8 cellular contexts compared by ENCODE assay signal in the genomic region with DNA sequence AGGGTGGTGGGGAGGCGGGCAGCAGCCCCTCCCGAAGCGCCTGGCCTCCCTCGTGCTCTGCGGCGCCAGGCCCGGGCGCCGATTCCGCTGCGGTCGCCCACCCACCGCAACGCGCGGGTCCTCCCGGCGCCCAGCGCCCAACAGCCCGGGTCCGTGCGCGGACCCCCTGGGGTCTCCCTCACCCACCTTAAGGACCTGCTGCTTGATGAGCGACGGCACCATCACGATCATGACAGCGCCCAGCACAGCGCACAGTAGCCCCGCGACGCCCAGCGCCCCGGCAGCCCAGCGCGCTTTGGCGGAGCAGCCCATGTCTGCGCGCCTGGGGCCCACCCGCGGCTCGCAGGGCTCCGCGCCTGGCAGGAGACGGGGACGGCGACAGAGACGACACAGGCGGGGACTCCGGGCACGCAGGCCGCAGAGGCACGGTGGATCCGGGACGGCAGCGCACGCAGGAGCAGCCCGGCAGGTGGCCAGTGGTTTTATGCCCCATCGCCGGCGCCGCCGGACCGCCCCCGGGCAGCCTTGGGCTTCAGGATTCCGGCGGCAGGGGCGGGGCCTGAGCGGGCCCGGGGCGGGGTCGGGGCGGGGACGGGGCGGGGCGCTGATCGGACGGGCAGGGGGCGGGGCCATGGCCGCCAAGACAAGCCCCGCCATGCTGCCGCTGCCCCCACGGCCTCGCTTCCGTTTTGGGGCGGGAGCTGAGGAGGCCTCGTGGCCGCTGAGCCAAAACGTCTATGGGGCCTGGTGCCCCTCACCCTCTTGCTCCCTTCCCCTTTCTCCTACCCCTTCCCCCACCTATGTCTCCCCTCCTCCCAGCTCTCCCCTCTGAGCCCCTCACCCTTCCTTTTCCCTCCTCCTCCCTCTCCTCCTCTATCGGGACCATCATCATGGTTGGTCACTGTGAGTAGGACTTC. TPM values are rescaled to one million over a fixed set of nuclear protein-coding genes. Genes with fewer than 3 reads are reported as not detected.
DNase-seq lines count a peak whose midpoint lies in the region; ATAC-seq lines count a peak whose summit lies in the region.

A gene with protein sequence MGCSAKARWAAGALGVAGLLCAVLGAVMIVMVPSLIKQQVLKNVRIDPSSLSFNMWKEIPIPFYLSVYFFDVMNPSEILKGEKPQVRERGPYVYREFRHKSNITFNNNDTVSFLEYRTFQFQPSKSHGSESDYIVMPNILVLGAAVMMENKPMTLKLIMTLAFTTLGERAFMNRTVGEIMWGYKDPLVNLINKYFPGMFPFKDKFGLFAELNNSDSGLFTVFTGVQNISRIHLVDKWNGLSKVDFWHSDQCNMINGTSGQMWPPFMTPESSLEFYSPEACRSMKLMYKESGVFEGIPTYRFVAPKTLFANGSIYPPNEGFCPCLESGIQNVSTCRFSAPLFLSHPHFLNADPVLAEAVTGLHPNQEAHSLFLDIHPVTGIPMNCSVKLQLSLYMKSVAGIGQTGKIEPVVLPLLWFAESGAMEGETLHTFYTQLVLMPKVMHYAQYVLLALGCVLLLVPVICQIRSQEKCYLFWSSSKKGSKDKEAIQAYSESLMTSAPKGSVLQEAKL (minus strand): TSS at position 456 of the 917 bp plus-strand sequence. CDS start 144 bp downstream, at position 312.

- H3K27ac Mint-ChIP-seq in activated CD4-positive, alpha-beta T cell treated with anti-CD3 and anti-CD28 coated beads for 36 hours: peak within 1 kb of the TSS; percentile 89

- H3K9me3 Mint-ChIP-seq in activated CD4-positive, alpha-beta T cell treated with anti-CD3 and anti-CD28 coated beads for 36 hours (ENCODE audit: low read depth): no peaks in the 10 kb centered on the region

- peaks cover 3% of the 10 kb centered on the region for H3K27me3 Mint-ChIP-seq in activated CD4-positive, alpha-beta T cell treated with anti-CD3 and anti-CD28 coated beads for 36 hours

- peak; percentile 81 for ATAC-seq in GM18909 (IDR thresholded peaks at IDR 0.05; ENCODE audit: poor library complexity, unreplicated experiment)
- ATAC-seq in HG03139 (IDR thresholded peaks at IDR 0.05; ENCODE audit: unreplicated experiment): peak; percentile 64
- peak; percentile 91 for ATAC-seq in activated CD4-positive, alpha-beta T cell treated with anti-CD3 and anti-CD28 coated beads for 36 hours
- ATAC-seq in left colon: peak; percentile 89

- H3K27ac ChIP-seq in cingulate gyrus (ENCODE audit: low read depth, low read length): peak within 1 kb of the TSS; percentile 87

- H3K36me3 Mint-ChIP-seq in activated CD4-positive, alpha-beta T cell treated with anti-CD3 and anti-CD28 coated beads for 36 hours (ENCODE audit: low read depth): no peaks in the 10 kb centered on the region

- H3K4me1 Mint-ChIP-seq in activated CD4-positive, alpha-beta T cell treated with anti-CD3 and anti-CD28 coated beads for 36 hours: peaks cover 21% of the 10 kb centered on the region

- peak within 1 kb of the TSS; percentile 76 for H3K4me3 Mint-ChIP-seq in activated CD4-positive, alpha-beta T cell treated with anti-CD3 and anti-CD28 coated beads for 36 hours

- intact Hi-C loops in activated CD4-positive, alpha-beta T cell treated with anti-CD3 and anti-CD28 coated beads for 36 hours (cut with DNase I, micrococcal nuclease): loop anchor here (1.0 to 5.0 kb wide), 9 partner anchors 35 to 296 kb away; a partner anchor contains a TSS
- intact Hi-C loops in left colon (cut with DNase I, micrococcal nuclease): no loop called here

- DNase-seq in AG08396 (ENCODE audit: low spot score) (peak; percentile 99), NCI-H446 (lab: John Stamatoyannopoulos, UW) (peak; percentile 50 to 86), left colon (peak; percentile 78 to 91)
- DNase-seq in activated CD4-positive, alpha-beta T cell treated with anti-CD3 and anti-CD28 coated beads for 36 hours: peak; percentile 91
- peak; percentile 78 for DNase-seq in stimulated activated CD4-positive, alpha-beta T cell treated with anti-CD3 and anti-CD28 coated beads, Interleukin-1b, Interleukin-23, amount 100 ng/mL, for 48 hours

- POLR2A ChIA-PET in activated CD4-positive, alpha-beta T cell treated with anti-CD3 and anti-CD28 coated beads for 36 hours (lab: Charles Lee): no interaction called here

- CTCF ChIA-PET in activated CD4-positive, alpha-beta T cell treated with anti-CD3 and anti-CD28 coated beads for 36 hours (lab: Charles Lee): no interaction called here

RNA-seq across cellular contexts. Expression of the gene that starts here (rescaled TPM):
- 10 to 100 TPM; 22.9 to 24.1 TPM for total RNA-seq in activated CD4-positive, alpha-beta T cell treated with anti-CD3 and anti-CD28 coated beads for 36 hours
- total RNA-seq in left colon: 10 to 100 TPM; 39.1 to 66.1 TPM

Comparison
In these comparisons a context has a peak if more than half of its experiments do, and no peak if none do; other contexts are left out.
1. Peak in every context shown above with its lines: DNase-seq, ATAC-seq and H3K27ac ChIP-seq.
2. intact Hi-C loops: an anchor here in activated CD4-positive, alpha-beta T cell treated with anti-CD3 and anti-CD28 coated beads for 36 hours (1.0 to 5.0 kb wide); none called in left colon.